ENCODE assay signal across 1 cellular context in the genomic region with DNA sequence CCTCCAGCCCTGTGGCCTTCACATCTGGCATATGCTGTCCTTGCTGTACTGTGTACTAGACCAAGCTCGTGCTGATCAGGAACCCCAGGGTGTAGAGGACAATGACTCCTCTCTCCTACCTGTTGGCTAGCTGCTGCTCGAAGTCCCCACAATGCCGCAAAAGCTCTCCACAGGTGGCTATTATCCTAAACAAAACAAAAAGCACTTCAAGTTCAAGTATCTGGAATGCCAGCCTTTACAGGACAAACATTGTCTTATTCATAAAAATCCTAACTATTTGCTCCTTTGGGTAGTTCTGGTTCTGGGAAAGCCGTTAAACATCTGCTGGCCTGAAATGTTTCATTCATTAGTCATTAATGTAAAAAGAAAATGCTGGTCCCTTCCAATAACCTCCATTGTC.
TF ChIP-seq lines count a peak whose summit lies in the region.

No MANE protein-coding gene starts in this region.

TF ChIP-seq in H1, 55 proteins besides CTCF, POLR2A, EP300 and RAD21 (continued from another document):
- no peak for TF ChIP-seq SP1 (IDR thresholded peaks at IDR 0.05; ENCODE audit: low read depth, low read length)
- no peak for TF ChIP-seq HDAC2 (IDR thresholded peaks at IDR 0.05; ENCODE audit: borderline replicate concordance in 1 of 2, low read depth in 2 of 2, low read length in 2 of 2)
- TF ChIP-seq RBBP5 (IDR thresholded peaks at IDR 0.05; ENCODE audit: borderline replicate concordance, low read depth, low read length) = no peak
- no peak for TF ChIP-seq TCF12 (IDR thresholded peaks at IDR 0.05; ENCODE audit: low read depth, low read length)
- TF ChIP-seq, protein P1, sequence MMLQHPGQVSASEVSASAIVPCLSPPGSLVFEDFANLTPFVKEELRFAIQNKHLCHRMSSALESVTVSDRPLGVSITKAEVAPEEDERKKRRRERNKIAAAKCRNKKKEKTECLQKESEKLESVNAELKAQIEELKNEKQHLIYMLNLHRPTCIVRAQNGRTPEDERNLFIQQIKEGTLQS (IDR thresholded peaks at IDR 0.05; ENCODE audit: insufficient read depth, low read depth, low read length) = no peak
- no peak for TF ChIP-seq CBX5 (IDR thresholded peaks at IDR 0.05; ENCODE audit: low read depth, low read length)
- TF ChIP-seq ZNF274 (IDR thresholded peaks at IDR 0.05; ENCODE audit: borderline replicate concordance, extremely low read depth, low read length) = no peak
- no peak for TF ChIP-seq KDM5A (IDR thresholded peaks at IDR 0.05; ENCODE audit: low read length)
- TF ChIP-seq, protein P2, sequence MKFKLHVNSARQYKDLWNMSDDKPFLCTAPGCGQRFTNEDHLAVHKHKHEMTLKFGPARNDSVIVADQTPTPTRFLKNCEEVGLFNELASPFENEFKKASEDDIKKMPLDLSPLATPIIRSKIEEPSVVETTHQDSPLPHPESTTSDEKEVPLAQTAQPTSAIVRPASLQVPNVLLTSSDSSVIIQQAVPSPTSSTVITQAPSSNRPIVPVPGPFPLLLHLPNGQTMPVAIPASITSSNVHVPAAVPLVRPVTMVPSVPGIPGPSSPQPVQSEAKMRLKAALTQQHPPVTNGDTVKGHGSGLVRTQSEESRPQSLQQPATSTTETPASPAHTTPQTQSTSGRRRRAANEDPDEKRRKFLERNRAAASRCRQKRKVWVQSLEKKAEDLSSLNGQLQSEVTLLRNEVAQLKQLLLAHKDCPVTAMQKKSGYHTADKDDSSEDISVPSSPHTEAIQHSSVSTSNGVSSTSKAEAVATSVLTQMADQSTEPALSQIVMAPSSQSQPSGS (IDR thresholded peaks at IDR 0.05; ENCODE audit: low read length) = no peak
- no peak for TF ChIP-seq SRF (IDR thresholded peaks at IDR 0.05; ENCODE audit: low read depth, low read length)
- no peak for TF ChIP-seq BRCA1 (IDR thresholded peaks at IDR 0.05; ENCODE audit: low read depth, low read length)
- no peak for TF ChIP-seq SIRT6 (IDR thresholded peaks at IDR 0.05; ENCODE audit: low read length)
- no peak for TF ChIP-seq SAP30 (IDR thresholded peaks at IDR 0.05; ENCODE audit: insufficient read depth, insufficient replicate concordance, low read length)
- no peak for TF ChIP-seq NRF1 (IDR thresholded peaks at IDR 0.05; ENCODE audit: low read depth, low read length)
- TF ChIP-seq GABPA (IDR thresholded peaks at IDR 0.05; ENCODE audit: borderline replicate concordance, insufficient read depth, low read length) = no peak
